Comparison of ENCODE assay signal across 12 cellular contexts in genomic region chr2:101153077-101153707, GRCh38. TPM values are rescaled to one million over a fixed set of nuclear protein-coding genes. Genes with fewer than 3 reads are reported as not detected.
A peak's percentile ranks its signal among the peaks of the same experiment; 100 is the strongest.
DNase-seq lines count a peak whose midpoint lies in the region; ATAC-seq and TF ChIP-seq lines count a peak whose summit lies in the region.
"Had no signal": no experiment of that assay in that cellular context is flagged by ENCODE, and none has a peak within 500 bp of the region (broad histone marks: within the 10 kb centered on the region; RNA-seq: fewer than 3 reads in every experiment).

No MANE protein-coding gene starts in this region.

- no peaks in the 10 kb centered on the region for H3K36me3 Mint-ChIP-seq in osteocyte (ENCODE audit: unreplicated experiment)
- H3K36me3 Mint-ChIP-seq in activated T-helper 1 cell treated with anti-CD3 and anti-CD28 coated beads, Interleukin-12 subunit alpha, Interleukin-12 subunit beta, Interleukin-2, Interleukin-4 antibody, amounts not matched to agents 30 ng/mL and 10 ng/mL and 1 ng/mL, durations not matched to agents 14 hours and 24 hours and 36 hours (ENCODE audit: low read depth): no peaks in the 10 kb centered on the region

- H3K4me1 ChIP-seq in BLaER1 treated with 17β-estradiol and CSF1 and Interleukin-3, amounts not matched to agents 10 nM and 100 nM: peaks cover 24 to 65% (median 33%) of the 10 kb centered on the region in 10 experiments
- H3K4me1 ChIP-seq in HCT116 (ENCODE audit: control insufficient read depth in 1 of 2, insufficient read depth in 2 of 2, low read length in 2 of 2): peaks cover 17 to 39% of the 10 kb centered on the region in 2 experiments

- H2AFZ ChIP-seq in HCT116 (ENCODE audit: low read depth, low read length, poor library complexity, severe bottlenecking): no peak overlapping the region

- H3K27me3 Mint-ChIP-seq in osteocyte (ENCODE audit: unreplicated experiment): no peaks in the 10 kb centered on the region
- H3K27me3 Mint-ChIP-seq in activated T-helper 1 cell treated with anti-CD3 and anti-CD28 coated beads, Interleukin-12 subunit alpha, Interleukin-12 subunit beta, Interleukin-2, Interleukin-4 antibody, amounts not matched to agents 30 ng/mL and 10 ng/mL and 1 ng/mL, durations not matched to agents 14 hours and 24 hours and 36 hours (ENCODE audit: insufficient read depth): peaks cover 49% of the 10 kb centered on the region

- peaks cover 38% of the 10 kb centered on the region for H3K4me1 Mint-ChIP-seq in osteocyte (ENCODE audit: unreplicated experiment)
- H3K4me1 Mint-ChIP-seq in activated T-helper 1 cell treated with anti-CD3 and anti-CD28 coated beads, Interleukin-12 subunit alpha, Interleukin-12 subunit beta, Interleukin-2, Interleukin-4 antibody, amounts not matched to agents 30 ng/mL and 10 ng/mL and 1 ng/mL, durations not matched to agents 14 hours and 24 hours and 36 hours (ENCODE audit: low read depth): peaks cover 11% of the 10 kb centered on the region

- no peaks in the 10 kb centered on the region for H3K9me2 ChIP-seq in HCT116 (ENCODE audit: insufficient read depth)

- RAD21 ChIA-PET in HCT116 (lab: Charles Lee; ENCODE audit: low non-redundant PET in 1 of 2, low total read pairs in 2 of 2, uncharacterized antibody in 2 of 2, unreplicated experiment in 2 of 2): interaction anchor here (1.1 to 1.8 kb wide), 4 partner anchors 116 to 558 kb away, joined by 3 to 4 read pairs (median 4); no protein-coding TSS in a partner anchor

- H3K27ac ChIP-seq in BLaER1 treated with 17β-estradiol and CSF1 and Interleukin-3, amounts not matched to agents 10 nM and 100 nM: no peak overlapping the region
- no peak overlapping the region for H3K27ac ChIP-seq in HCT116 (ENCODE audit: low read depth, low read length)
- H3K27ac ChIP-seq in VCaP: no peak overlapping the region
- H3K27ac ChIP-seq: epithelial cell of prostate, SK-N-MC had no signal

- H3K36me3 ChIP-seq in BLaER1 treated with 17β-estradiol and CSF1 and Interleukin-3, amounts not matched to agents 10 nM and 100 nM: no peaks in the 10 kb centered on the region
- no peaks in the 10 kb centered on the region for H3K36me3 ChIP-seq in HCT116 (ENCODE audit: control insufficient read depth in 1 of 2, insufficient read depth in 2 of 2, low read length in 2 of 2)

- peak overlapping the region; percentile 82 to 99 (median 92); a peak in 20 of 22 replicates for H3K4me2 ChIP-seq in BLaER1 treated with 17β-estradiol and CSF1 and Interleukin-3, amounts not matched to agents 10 nM and 100 nM
- 0 out of 2 replicates have a peak overlapping the region, but pooled peaks have one; percentile 78 for H3K4me2 ChIP-seq in HCT116 (ENCODE audit: low read length)

- peaks cover 6 to 27% (median 22%) of the 10 kb centered on the region in 11 experiments; a peak in 18 of 22 replicates for H4K20me1 ChIP-seq in BLaER1 treated with 17β-estradiol and CSF1 and Interleukin-3, amounts not matched to agents 10 nM and 100 nM
- no peaks in the 10 kb centered on the region; the same call in 1 of the 2 replicates for H4K20me1 ChIP-seq in HCT116 (ENCODE audit: insufficient read depth)

- H3K4me3 ChIP-seq in BLaER1 treated with 17β-estradiol and CSF1 and Interleukin-3, amounts not matched to agents 10 nM and 100 nM: peak overlapping the region in 1 of 10 experiments; percentile 90; a peak in 1 of 20 replicates
- no peak overlapping the region for H3K4me3 ChIP-seq in HCT116 (replicated peaks in 1 of 2; ENCODE audit: low read depth in 1 of 2, low read length in 2 of 2)
- H3K4me3 ChIP-seq: SK-N-MC had no signal

- H3K9me3 ChIP-seq in BLaER1 treated with 17β-estradiol and CSF1 and Interleukin-3, amounts not matched to agents 10 nM and 100 nM (replicated peaks in 1 of 11): no peaks in the 10 kb centered on the region
- no peaks in the 10 kb centered on the region for H3K9me3 ChIP-seq in HCT116 (ENCODE audit: control insufficient read depth in 1 of 2, insufficient read depth in 1 of 2, low read depth in 1 of 2, low read length in 2 of 2)

- no peak for TF ChIP-seq POLR2A in HCT116 (IDR thresholded peaks at IDR 0.05; ENCODE audit: borderline replicate concordance, extremely low read depth, insufficient read depth, insufficient read length)

- H3K9me3 Mint-ChIP-seq in osteocyte (ENCODE audit: unreplicated experiment): no peaks in the 10 kb centered on the region
- no peaks in the 10 kb centered on the region for H3K9me3 Mint-ChIP-seq in activated T-helper 1 cell treated with anti-CD3 and anti-CD28 coated beads, Interleukin-12 subunit alpha, Interleukin-12 subunit beta, Interleukin-2, Interleukin-4 antibody, amounts not matched to agents 30 ng/mL and 10 ng/mL and 1 ng/mL, durations not matched to agents 14 hours and 24 hours and 36 hours
- H3K9me3 Mint-ChIP-seq: activated CD8-positive, alpha-beta T cell treated with anti-CD3 and anti-CD28 coated beads for 36 hours had no signal

- peaks cover 11 to 30% (median 29%) of the 10 kb centered on the region in 11 experiments for H3K27me3 ChIP-seq in BLaER1 treated with 17β-estradiol and CSF1 and Interleukin-3, amounts not matched to agents 10 nM and 100 nM
- no peaks in the 10 kb centered on the region for H3K27me3 ChIP-seq in HCT116 (ENCODE audit: insufficient read depth, low read length)

- H3K79me2 ChIP-seq in HCT116 (ENCODE audit: insufficient read depth, low read length): peaks cover 26% of the 10 kb centered on the region

- no peak overlapping the region for H3K9ac ChIP-seq in BLaER1 treated with 17β-estradiol and CSF1 and Interleukin-3, amounts not matched to agents 10 nM and 100 nM
- H3K9ac ChIP-seq in HCT116 (ENCODE audit: low read length): no peak overlapping the region

- H3K27ac Mint-ChIP-seq in osteocyte (ENCODE audit: unreplicated experiment): no peak overlapping the region
- no peak overlapping the region for H3K27ac Mint-ChIP-seq in activated T-helper 1 cell treated with anti-CD3 and anti-CD28 coated beads, Interleukin-12 subunit alpha, Interleukin-12 subunit beta, Interleukin-2, Interleukin-4 antibody, amounts not matched to agents 30 ng/mL and 10 ng/mL and 1 ng/mL, durations not matched to agents 14 hours and 24 hours and 36 hours
- H3K27ac Mint-ChIP-seq: activated CD8-positive, alpha-beta T cell treated with anti-CD3 and anti-CD28 coated beads for 36 hours had no signal

- intact Hi-C loops in HCT116 (cut with micrococcal nuclease): loop anchor here (2.0 to 10.0 kb wide), 2 partner anchors 418 to 542 kb away; no protein-coding TSS in a partner anchor
- intact Hi-C loops in activated T-helper 1 cell treated with anti-CD3 and anti-CD28 coated beads, Interleukin-12 subunit alpha, Interleukin-12 subunit beta, Interleukin-2, Interleukin-4 antibody, amounts not matched to agents 30 ng/mL and 10 ng/mL and 1 ng/mL, durations not matched to agents 14 hours and 24 hours and 36 hours (cut with micrococcal nuclease): loop anchor here (2.0 to 5.0 kb wide), 2 partner anchors 140 to 154 kb away; partner anchors contain the start of gene RNF149

- DNase-seq in HCT116 (ENCODE audit: low read depth, low spot score) (no peak), osteocyte (ENCODE audit: extremely low spot score, unreplicated experiment) (no peak), SHP77 (lab: John Stamatoyannopoulos, UW) (no peak)
- no peak for DNase-seq in activated CD4-positive, alpha-beta T cell treated with anti-CD3 and anti-CD28 coated beads for 48 hours
- DNase-seq in activated T-helper 1 cell treated with anti-CD3 and anti-CD28 coated beads, Interleukin-12 subunit alpha, Interleukin-12 subunit beta, Interleukin-2, Interleukin-4 antibody, amounts not matched to agents 30 ng/mL and 10 ng/mL and 1 ng/mL, durations not matched to agents 14 hours and 24 hours and 36 hours (ENCODE audit: low spot score): no peak
- DNase-seq in stimulated activated CD4-positive, alpha-beta T cell treated with anti-CD3 and anti-CD28 coated beads, Interleukin-15, amount 100 ng/mL, for 24 hours: no peak
- DNase-seq: DND-41 had no signal

- ATAC-seq in HCT116: no peak

- CTCF ChIA-PET in HCT116 (lab: Charles Lee): interaction anchor here (0.7 to 4.4 kb wide), 14 partner anchors 15 to 546 kb away, joined by 3 to 33 read pairs (median 4); no protein-coding TSS in a partner anchor

- no peak for TF ChIP-seq RAD21 in HCT116 (IDR thresholded peaks at IDR 0.05; ENCODE audit: low read depth)

- no peak overlapping the region for H3K4me3 Mint-ChIP-seq in osteocyte (ENCODE audit: unreplicated experiment)
- H3K4me3 Mint-ChIP-seq in activated T-helper 1 cell treated with anti-CD3 and anti-CD28 coated beads, Interleukin-12 subunit alpha, Interleukin-12 subunit beta, Interleukin-2, Interleukin-4 antibody, amounts not matched to agents 30 ng/mL and 10 ng/mL and 1 ng/mL, durations not matched to agents 14 hours and 24 hours and 36 hours: no peak overlapping the region

- TF ChIP-seq CTCF in HCT116 (IDR thresholded peaks at IDR 0.05 in 2 of 3, conservative IDR thresholded peaks at IDR 0.05 in 1 of 3; ENCODE audit: borderline replicate concordance in 1 of 3, insufficient read depth in 1 of 3, low read depth in 2 of 3, low read length in 2 of 3): no peak
- TF ChIP-seq CTCF in VCaP (conservative IDR thresholded peaks at IDR 0.05): peak; percentile 33
- peak; percentile 4 for TF ChIP-seq CTCF in osteocyte (IDR thresholded peaks at IDR 0.05)

- POLR2A ChIA-PET in HCT116 (lab: Charles Lee): interaction anchor here (1.2 to 1.8 kb wide), 2 partner anchors 29 to 151 kb away, joined by 4 read pairs; partner anchors contain the start of gene RPL31

- no TSS peak for BruUV-seq in HCT116 (replicated peaks; lab: Mats Ljungman, UMichigan)

TF ChIP-seq in HCT116, 20 proteins besides CTCF, POLR2A, EP300 and RAD21:
- TF ChIP-seq ELF1 (IDR thresholded peaks at IDR 0.05; ENCODE audit: borderline replicate concordance, low read depth) (no peak), CEBPB (IDR thresholded peaks at IDR 0.05; ENCODE audit: low read depth) (no peak), SP1 (IDR thresholded peaks at IDR 0.05; ENCODE audit: low read depth) (no peak), JUND (IDR thresholded peaks at IDR 0.05) (no peak)

RNA-seq across cellular contexts. Expression of gene TBC1D8, which starts 2.0 kb away (rescaled TPM):
- total RNA-seq in HCT116 (2021; ENCODE audit: unreplicated experiment) (44.0 TPM), osteocyte (15.2 and 16.3 TPM in 2 replicates)
- 38.6 and 44.2 TPM in 2 replicates for polyA plus RNA-seq in HCT116 (2012)
- 0.91 and 1.1 TPM in 2 replicates for total RNA-seq in activated T-helper 1 cell treated with anti-CD3 and anti-CD28 coated beads, Interleukin-12 subunit alpha, Interleukin-12 subunit beta, Interleukin-2, Interleukin-4 antibody, amounts not matched to agents 30 ng/mL and 10 ng/mL and 1 ng/mL, durations not matched to agents 14 hours and 24 hours and 36 hours

Comparison
In these comparisons a context has a peak if more than half of its experiments do, and no peak if none do; other contexts are left out.
1. CTCF ChIP-seq: peak in VCaP (single experiment) and osteocyte (single experiment); none in HCT116 (0 of 3).